Comparison of ENCODE assay signal across 1 cellular context in genomic region chr22:46262449-46263207, GRCh38.
A peak's percentile ranks its signal among the peaks of the same experiment; 100 is the strongest.
TF ChIP-seq lines count a peak whose summit lies in the region.

No MANE protein-coding gene starts in this region.

TF ChIP-seq in WTC11, 78 proteins besides CTCF, POLR2A, EP300 and RAD21 (continued from another document):
- TF ChIP-seq FOXP1 (CRISPR knock-in tag; IDR thresholded peaks at IDR 0.05; ENCODE audit: borderline replicate concordance), result peak; percentile 98
